8 cellular contexts compared by ENCODE assay signal in genomic region chr12:104741072-104741471, GRCh38.
A peak's percentile ranks its signal among the peaks of the same experiment; 100 is the strongest.
DNase-seq lines count a peak whose midpoint lies in the region; ATAC-seq, FAIRE-seq and TF ChIP-seq lines count a peak whose summit lies in the region.

No MANE protein-coding gene starts in this region.

- DNase-seq in activated T-cell treated with anti-CD3 and anti-CD28 coated beads, Interleukin-2, amount 50 U/mL, for 4 hours, result no peak
- no peak for DNase-seq in activated T-cell treated with anti-CD3 and anti-CD28 coated beads, Interleukin-2, amount 50 U/mL, for 48 hours
- no peak for DNase-seq in stimulated activated naive CD8-positive, alpha-beta T cell treated with anti-CD3 and anti-CD28 coated beads, Interleukin-15, amount 100 ng/mL, for 72 hours
- DNase-seq in NK-92 (lab: John Stamatoyannopoulos, UW; ENCODE audit: unreplicated experiment) (no peak), WERI-Rb-1 (no peak), D721Med (ENCODE audit: insufficient read length, low spot score) (no peak)

- H3K27ac Mint-ChIP-seq in activated T-helper 17 cell treated with anti-CD3 and anti-CD28 coated beads, Interleukin-2, amount 50 U/mL, for 72 hours, result peak overlapping the region; percentile 87
- H3K27ac Mint-ChIP-seq in stimulated activated naive CD8-positive, alpha-beta T cell treated with anti-CD3 and anti-CD28 coated beads, Interleukin-15, amount 100 ng/mL, for 72 hours, result peak overlapping the region; percentile 91 to 98

- ATAC-seq in activated T-cell treated with anti-CD3 and anti-CD28 coated beads, Interleukin-2, amount 50 U/mL, for 4 hours, result peak in 1 of 2 donors; percentile 16
- peak; percentile 20 for ATAC-seq in HG02870 (IDR thresholded peaks at IDR 0.05; ENCODE audit: unreplicated experiment)
- peak; percentile 29 for ATAC-seq in activated T-helper 17 cell treated with anti-CD3 and anti-CD28 coated beads, Interleukin-2, amount 50 U/mL, for 72 hours (replicated peaks)
- peak; percentile 61 for ATAC-seq in stimulated activated naive CD8-positive, alpha-beta T cell treated with anti-CD3 and anti-CD28 coated beads, Interleukin-15, amount 100 ng/mL, for 72 hours

- TF ChIP-seq CTCF in WERI-Rb-1 (IDR thresholded peaks at IDR 0.05; ENCODE audit: low read depth, low read length) (no peak), D721Med (IDR thresholded peaks at IDR 0.05; ENCODE audit: insufficient read depth, missing control alignments) (no peak)

- peaks cover 9% of the 10 kb centered on the region for H3K36me3 Mint-ChIP-seq in activated T-cell treated with anti-CD3 and anti-CD28 coated beads, Interleukin-2, amount 50 U/mL, for 4 hours (ENCODE audit: insufficient read depth)
- H3K36me3 Mint-ChIP-seq in activated T-helper 17 cell treated with anti-CD3 and anti-CD28 coated beads, Interleukin-2, amount 50 U/mL, for 72 hours (ENCODE audit: low read depth), result peaks cover 5% of the 10 kb centered on the region

- no peaks in the 10 kb centered on the region for H3K36me3 ChIP-seq in WERI-Rb-1

- H3K27me3 Mint-ChIP-seq in activated T-cell treated with anti-CD3 and anti-CD28 coated beads, Interleukin-2, amount 50 U/mL, for 4 hours (ENCODE audit: low read depth), result no peaks in the 10 kb centered on the region
- H3K27me3 Mint-ChIP-seq in activated T-helper 17 cell treated with anti-CD3 and anti-CD28 coated beads, Interleukin-2, amount 50 U/mL, for 72 hours, result no peaks in the 10 kb centered on the region
- H3K27me3 Mint-ChIP-seq in stimulated activated naive CD8-positive, alpha-beta T cell treated with anti-CD3 and anti-CD28 coated beads, Interleukin-15, amount 100 ng/mL, for 72 hours, result no peaks in the 10 kb centered on the region

- peak overlapping the region; percentile 24 for H3K4me3 Mint-ChIP-seq in activated T-cell treated with anti-CD3 and anti-CD28 coated beads, Interleukin-2, amount 50 U/mL, for 4 hours
- H3K4me3 Mint-ChIP-seq in activated T-helper 17 cell treated with anti-CD3 and anti-CD28 coated beads, Interleukin-2, amount 50 U/mL, for 72 hours, result peak overlapping the region; percentile 80
- H3K4me3 Mint-ChIP-seq in stimulated activated naive CD8-positive, alpha-beta T cell treated with anti-CD3 and anti-CD28 coated beads, Interleukin-15, amount 100 ng/mL, for 72 hours, result peak overlapping the region; percentile 73 to 74

- no peaks in the 10 kb centered on the region for H3K9me3 ChIP-seq in WERI-Rb-1 (ENCODE audit: severe bottlenecking)

- H3K4me1 Mint-ChIP-seq in activated T-cell treated with anti-CD3 and anti-CD28 coated beads, Interleukin-2, amount 50 U/mL, for 4 hours (ENCODE audit: low read depth), result peaks cover 78% of the 10 kb centered on the region
- H3K4me1 Mint-ChIP-seq in activated T-helper 17 cell treated with anti-CD3 and anti-CD28 coated beads, Interleukin-2, amount 50 U/mL, for 72 hours, result peaks cover 55% of the 10 kb centered on the region
- peaks cover 65% of the 10 kb centered on the region for H3K4me1 Mint-ChIP-seq in stimulated activated naive CD8-positive, alpha-beta T cell treated with anti-CD3 and anti-CD28 coated beads, Interleukin-15, amount 100 ng/mL, for 72 hours

- H3K9me3 Mint-ChIP-seq in activated T-cell treated with anti-CD3 and anti-CD28 coated beads, Interleukin-2, amount 50 U/mL, for 4 hours, result peaks cover 3% of the 10 kb centered on the region
- no peaks in the 10 kb centered on the region for H3K9me3 Mint-ChIP-seq in activated T-helper 17 cell treated with anti-CD3 and anti-CD28 coated beads, Interleukin-2, amount 50 U/mL, for 72 hours
- no peaks in the 10 kb centered on the region for H3K9me3 Mint-ChIP-seq in stimulated activated naive CD8-positive, alpha-beta T cell treated with anti-CD3 and anti-CD28 coated beads, Interleukin-15, amount 100 ng/mL, for 72 hours

- no peak overlapping the region for H3K4me3 ChIP-seq in WERI-Rb-1 (ENCODE audit: low read depth, low read length)

- no peak overlapping the region for H3K27ac ChIP-seq in WERI-Rb-1

- FAIRE-seq in D721Med (lab: Jason Lieb, UNC), result no peak

- no peaks in the 10 kb centered on the region for H3K27me3 ChIP-seq in WERI-Rb-1 (ENCODE audit: insufficient read depth, low read depth, severe bottlenecking)

Comparison
In these comparisons a context has a peak if more than half of its experiments do, and no peak if none do; other contexts are left out.
1. H3K4me3 Mint-ChIP-seq: peak in every context shown above with its lines; median percentile 80 in activated T-helper 17 cell treated with anti-CD3 and anti-CD28 coated beads, Interleukin-2, amount 50 U/mL, for 72 hours; 74 in stimulated activated naive CD8-positive, alpha-beta T cell treated with anti-CD3 and anti-CD28 coated beads, Interleukin-15, amount 100 ng/mL, for 72 hours; 24 in activated T-cell treated with anti-CD3 and anti-CD28 coated beads, Interleukin-2, amount 50 U/mL, for 4 hours.